11 cellular contexts compared by ENCODE assay signal in the genomic region with DNA sequence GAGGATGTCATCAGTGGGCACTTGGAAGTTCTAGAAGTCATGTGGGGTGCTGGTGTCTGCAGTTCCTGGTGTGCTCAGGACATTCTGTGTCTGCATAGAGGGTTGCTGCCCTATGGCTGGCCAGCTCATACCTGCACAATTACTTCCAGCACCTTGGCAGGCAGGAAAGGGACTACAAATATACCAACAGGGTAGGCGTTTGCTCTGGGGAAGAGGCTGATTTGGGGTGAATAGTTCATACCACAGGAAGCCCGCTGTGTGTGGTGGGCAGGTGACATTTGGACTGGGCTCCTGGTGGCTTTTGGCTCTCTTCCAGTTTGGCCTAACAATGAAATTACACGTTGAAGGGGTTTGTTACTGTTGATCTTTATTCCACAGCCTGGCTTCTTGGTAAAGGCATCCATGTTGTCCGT.
A peak's percentile ranks its signal among the peaks of the same experiment; 100 is the strongest.
DNase-seq lines count a peak whose midpoint lies in the region; ATAC-seq, FAIRE-seq and TF ChIP-seq lines count a peak whose summit lies in the region.
"Had no signal": no experiment of that assay in that cellular context is flagged by ENCODE, and none has a peak within 500 bp of the region (broad histone marks: within the 10 kb centered on the region; RNA-seq: fewer than 3 reads in every experiment).

No MANE protein-coding gene starts in this region.

- no peak overlapping the region for H3K4me2 ChIP-seq in astrocyte (ENCODE audit: low read length)

- H3K9me3 Mint-ChIP-seq in astrocyte (ENCODE audit: unreplicated experiment) = peaks cover 5% of the 10 kb centered on the region

- no peaks in the 10 kb centered on the region for H3K36me3 ChIP-seq in astrocyte (ENCODE audit: insufficient read depth, low read length)
- H3K36me3 ChIP-seq in small intestine (ENCODE audit: control insufficient read depth in 2 of 2, insufficient read depth in 2 of 2, low read length in 2 of 2) = no peaks in the 10 kb centered on the region
- H3K36me3 ChIP-seq: pancreas, thoracic aorta had no signal

- DNase-seq in NCI-H1092 treated with DMSO at 0.1 percent for 48 hours (lab: John Stamatoyannopoulos, UW) (peak; percentile 18), NCI-H1092 (lab: John Stamatoyannopoulos, UW) (no peak), NCI-H2029 (lab: John Stamatoyannopoulos, UW) (peak; percentile 34), astrocyte (ENCODE audit: low read depth) (no peak), small intestine (peak; percentile 8), SHP77 treated with DMSO at 0.1 percent for 48 hours (lab: John Stamatoyannopoulos, UW) (no peak), medulla oblongata (ENCODE audit: extremely low spot score) (no peak)
- DNase-seq: pancreas had no signal

- H3K36me3 Mint-ChIP-seq in astrocyte (ENCODE audit: low read depth, unreplicated experiment) = peaks cover 1% of the 10 kb centered on the region

- H3K27ac ChIP-seq in astrocyte (ENCODE audit: low read depth, low read length) (no peak overlapping the region), small intestine (ENCODE audit: low read depth in 1 of 2, low read length in 1 of 2) (no peak overlapping the region)
- H3K27ac ChIP-seq: pancreas, thoracic aorta had no signal

- H3K27me3 Mint-ChIP-seq in astrocyte (ENCODE audit: low read depth, unreplicated experiment) = peaks cover 4% of the 10 kb centered on the region

- 61 to 65% (median 63%) methylated on average over 4 of the region's 4 CpGs for WGBS in small intestine, 3 donors

- no peak overlapping the region for H3K9ac ChIP-seq in astrocyte (ENCODE audit: low read length)

- H3K4me3 Mint-ChIP-seq in astrocyte (ENCODE audit: unreplicated experiment) = no peak overlapping the region

- no peaks in the 10 kb centered on the region for H3K9me3 ChIP-seq in astrocyte (ENCODE audit: insufficient read depth, low read depth, low read length)
- no peaks in the 10 kb centered on the region for H3K9me3 ChIP-seq in small intestine (ENCODE audit: control insufficient read depth, low read depth)
- H3K9me3 ChIP-seq: pancreas, thoracic aorta had no signal

- no peaks in the 10 kb centered on the region for H3K27me3 ChIP-seq in astrocyte (ENCODE audit: insufficient read depth, low read length)
- H3K27me3 ChIP-seq in small intestine (ENCODE audit: control insufficient read depth in 2 of 2, insufficient read depth in 2 of 2, low read length in 2 of 2) = no peaks in the 10 kb centered on the region
- H3K27me3 ChIP-seq: pancreas had no signal

- TF ChIP-seq CTCF in astrocyte (IDR thresholded peaks at IDR 0.05; ENCODE audit: insufficient read depth, low read depth, low read length) = no peak

- H3K4me1 ChIP-seq in astrocyte (ENCODE audit: insufficient read depth, low read length) (peaks cover 5% of the 10 kb centered on the region), small intestine (ENCODE audit: control insufficient read depth in 2 of 2, insufficient read depth in 1 of 2, low read depth in 1 of 2, low read length in 1 of 2) (peaks cover 0 to 3% of the 10 kb centered on the region in 2 donors)

- H3K79me2 ChIP-seq in astrocyte (ENCODE audit: insufficient read depth, low read length) = no peaks in the 10 kb centered on the region

- H3K4me3 ChIP-seq in astrocyte (ENCODE audit: insufficient read depth, low read depth, low read length) (no peak overlapping the region), small intestine (ENCODE audit: low read depth in 1 of 2, low read length in 2 of 2) (no peak overlapping the region)
- H3K4me3 ChIP-seq: pancreas, thoracic aorta had no signal

- H4K20me1 ChIP-seq in astrocyte (ENCODE audit: insufficient read depth, low read length) = no peaks in the 10 kb centered on the region

- ATAC-seq in GM21367 (IDR thresholded peaks at IDR 0.05; ENCODE audit: unreplicated experiment) = no peak

- H3K4me1 Mint-ChIP-seq in astrocyte (ENCODE audit: low read depth, unreplicated experiment) = peaks cover 18% of the 10 kb centered on the region

- FAIRE-seq in astrocyte (lab: Jason Lieb, UNC) (no peak), small intestine (lab: Jason Lieb, UNC) (no peak)
- FAIRE-seq: A204.1, pancreas had no signal

- peak overlapping the region; percentile 33 for H2AFZ ChIP-seq in astrocyte (ENCODE audit: low read depth, low read length)

- H3K27ac Mint-ChIP-seq in astrocyte (ENCODE audit: unreplicated experiment) = no peak overlapping the region

Comparison
In these comparisons a context has a peak if more than half of its experiments do, and no peak if none do; other contexts are left out.
1. DNase-seq: peak in NCI-H1092 treated with DMSO at 0.1 percent for 48 hours (single experiment), NCI-H2029 (single experiment) and small intestine (single experiment); none in NCI-H1092 (single experiment), astrocyte (single experiment), SHP77 treated with DMSO at 0.1 percent for 48 hours (single experiment) and medulla oblongata (single experiment).